In genomic region chr19:19405919-19406877, GRCh38 we compare ENCODE assay signal across 7 cellular contexts. TPM values are rescaled to one million over a fixed set of nuclear protein-coding genes. Genes with fewer than 3 reads are reported as not detected.
A peak's percentile ranks its signal among the peaks of the same experiment; 100 is the strongest.
DNase-seq lines count a peak whose midpoint lies in the region; ATAC-seq and TF ChIP-seq lines count a peak whose summit lies in the region.

No MANE protein-coding gene starts in this region.

- H3K4me1 Mint-ChIP-seq in activated naive CD4-positive, alpha-beta T cell treated with anti-CD3 and anti-CD28 coated beads, Interleukin-2, amount 50 U/mL, for 24 hours = peaks cover 74% of the 10 kb centered on the region

- peak overlapping the region; percentile 86 to 87 for H3K27ac ChIP-seq in right atrium auricular region

- peak overlapping the region; percentile 98 for H3K4me3 Mint-ChIP-seq in activated naive CD4-positive, alpha-beta T cell treated with anti-CD3 and anti-CD28 coated beads, Interleukin-2, amount 50 U/mL, for 24 hours

- no peaks in the 10 kb centered on the region for H3K27me3 ChIP-seq in right atrium auricular region

- H3K36me3 ChIP-seq in right atrium auricular region = no peaks in the 10 kb centered on the region

- H3K4me3 ChIP-seq in right atrium auricular region = peak overlapping the region; percentile 83 to 90

- no peaks in the 10 kb centered on the region for H3K27me3 Mint-ChIP-seq in activated naive CD4-positive, alpha-beta T cell treated with anti-CD3 and anti-CD28 coated beads, Interleukin-2, amount 50 U/mL, for 24 hours

- peaks cover 0 to 58% of the 10 kb centered on the region in 2 donors for H3K4me1 ChIP-seq in right atrium auricular region

- no peaks in the 10 kb centered on the region for H3K9me3 Mint-ChIP-seq in activated naive CD4-positive, alpha-beta T cell treated with anti-CD3 and anti-CD28 coated beads, Interleukin-2, amount 50 U/mL, for 24 hours

- H3K27ac Mint-ChIP-seq in activated naive CD4-positive, alpha-beta T cell treated with anti-CD3 and anti-CD28 coated beads, Interleukin-2, amount 50 U/mL, for 24 hours = peak overlapping the region; percentile 97

- DNase-seq in RPMI7951 (ENCODE audit: low read depth) (peak; percentile 56), right atrium auricular region (ENCODE audit: low spot score) (no peak), renal cortical epithelial cell (ENCODE audit: low read depth) (peak; percentile 40)

- ATAC-seq in GM18517 (IDR thresholded peaks at IDR 0.05; ENCODE audit: unreplicated experiment) = peak; percentile 14
- ATAC-seq in HG03103 (IDR thresholded peaks at IDR 0.05; ENCODE audit: low read depth, unreplicated experiment) = peak; percentile 3
- ATAC-seq in GM18873 (IDR thresholded peaks at IDR 0.05; ENCODE audit: low FRiP score, unreplicated experiment) = no peak

- H3K36me3 Mint-ChIP-seq in activated naive CD4-positive, alpha-beta T cell treated with anti-CD3 and anti-CD28 coated beads, Interleukin-2, amount 50 U/mL, for 24 hours = no peaks in the 10 kb centered on the region

- no peak for TF ChIP-seq CTCF in right atrium auricular region (IDR thresholded peaks at IDR 0.05)

- H3K9me3 ChIP-seq in right atrium auricular region = no peaks in the 10 kb centered on the region

RNA-seq across cellular contexts. Expression of gene GATAD2A, which starts 0.7 kb away (rescaled TPM):
- 21.9 and 23.9 TPM in 2 replicates for total RNA-seq in RPMI7951 (2014; rRNA removed; shearing (Covaris generic))
- total RNA-seq in right atrium auricular region (10 to 100 TPM; 27.7 to 32.9 TPM), renal cortical epithelial cell (44.1 and 93.9 TPM in 2 replicates)
